In the genomic region with DNA sequence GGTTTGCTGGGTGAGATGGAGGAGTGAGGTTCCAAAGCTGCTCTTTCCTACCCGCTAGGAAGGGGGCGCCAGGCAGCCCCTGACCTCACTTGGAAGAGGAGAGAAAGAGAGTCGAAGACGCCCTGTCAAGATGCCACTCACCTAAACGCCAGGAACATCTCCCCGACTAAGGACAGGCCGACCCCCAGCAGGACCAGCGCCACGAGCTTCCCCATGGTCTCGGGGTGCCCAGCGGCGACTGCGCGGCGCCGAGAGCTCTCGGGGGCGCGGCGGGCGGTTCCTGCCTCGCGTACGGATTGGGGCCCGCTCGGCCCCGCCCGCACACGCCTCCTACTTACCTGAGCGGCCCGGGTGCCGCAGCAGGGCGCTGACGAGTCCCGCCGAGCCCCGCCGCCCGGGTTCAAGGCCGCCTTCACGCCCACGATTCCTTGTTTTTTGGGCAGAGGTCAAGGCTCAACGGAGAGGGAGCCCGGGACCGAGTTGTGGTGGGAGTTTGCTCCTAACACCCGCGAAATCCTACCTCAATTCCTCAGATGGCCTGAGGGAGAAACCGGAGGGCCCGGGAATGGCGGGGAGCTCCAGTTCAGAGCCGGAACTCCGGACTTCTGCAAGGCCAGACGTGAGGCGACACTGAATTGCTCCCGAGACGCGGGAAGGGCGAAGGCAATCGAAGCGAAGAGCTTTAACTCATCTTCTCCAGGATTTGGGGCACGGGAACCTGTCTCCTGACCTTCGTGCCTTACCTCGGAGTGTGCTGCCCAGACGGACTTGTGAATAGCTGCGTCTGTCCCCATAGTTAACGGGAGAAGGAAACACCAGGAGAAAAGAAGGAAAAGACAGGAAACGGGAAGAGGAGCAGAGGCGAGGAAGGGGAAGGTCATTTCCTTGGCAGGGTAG, we compare ENCODE assay signal across 9 cellular contexts. TPM values are rescaled to one million over a fixed set of nuclear protein-coding genes. Genes with fewer than 3 reads are reported as not detected.
DNase-seq lines count a peak whose midpoint lies in the region; ATAC-seq and TF ChIP-seq lines count a peak whose summit lies in the region.
"Had no signal": no experiment of that assay in that cellular context is flagged by ENCODE, and none has a peak within 500 bp of the region (broad histone marks: within the 10 kb centered on the region; RNA-seq: fewer than 3 reads in every experiment).

Gene PON3, minus strand, starts transcription at position 240 of the 897 bp plus-strand sequence. Its CDS starts 25 bp downstream, at position 215.

- ATAC-seq in CD8-positive, alpha-beta T cell, result peak; percentile 94
- peak; percentile 57 for ATAC-seq in HG02763 (IDR thresholded peaks at IDR 0.05; ENCODE audit: unreplicated experiment)
- ATAC-seq in stimulated activated naive CD8-positive, alpha-beta T cell treated with anti-CD3 and anti-CD28 coated beads, Interleukin-15, Interleukin-2, amounts not matched to agents 100 U/mL and 50 U/mL, for 24 hours, result peak; percentile 84

- CTCF ChIA-PET in CD8-positive, alpha-beta T cell (lab: Charles Lee), result interaction anchor here (1.2 to 2.1 kb wide), 2 partner anchors 10 to 79 kb away, joined by 5 to 12 read pairs; no protein-coding TSS in a partner anchor

- intact Hi-C loops in CD8-positive, alpha-beta T cell (cut with DNase I, micrococcal nuclease), result loop anchor here in 1 of 2 experiments (1.0 kb wide), 1 partner anchor 81 kb away; no protein-coding TSS in a partner anchor

- no peaks in the 10 kb centered on the region for H3K36me3 ChIP-seq in CD8-positive, alpha-beta T cell (ENCODE audit: insufficient read depth, low read length)

- H3K4me3 Mint-ChIP-seq in CD8-positive, alpha-beta T cell, result peak within 1 kb of the TSS; percentile 78
- H3K4me3 Mint-ChIP-seq: brain had no signal

- H3K27ac ChIP-seq in CD8-positive, alpha-beta T cell (ENCODE audit: low read depth, low read length), result no peak within 1 kb of the TSS

- POLR2A ChIA-PET in CD8-positive, alpha-beta T cell (lab: Charles Lee), result interaction anchor here (1.0 to 1.5 kb wide), 2 partner anchors 32 to 75 kb away, joined by 3 read pairs; no protein-coding TSS in a partner anchor

- H3K27me3 ChIP-seq in CD8-positive, alpha-beta T cell (ENCODE audit: insufficient read depth, low read length), result peaks cover 4% of the 10 kb centered on the region

- peaks cover 6% of the 10 kb centered on the region for H3K4me1 Mint-ChIP-seq in CD8-positive, alpha-beta T cell (ENCODE audit: low read depth)

- peak within 1 kb of the TSS; percentile 47 for H3K4me3 ChIP-seq in CD8-positive, alpha-beta T cell (ENCODE audit: low read depth, low read length)
- peak within 1 kb of the TSS; percentile 17 for H3K4me3 ChIP-seq in iPS-11a (ENCODE audit: low read depth, low read length)

- H3K27ac Mint-ChIP-seq in CD8-positive, alpha-beta T cell, result no peak within 1 kb of the TSS
- H3K27ac Mint-ChIP-seq: brain had no signal

- H3K27me3 Mint-ChIP-seq in CD8-positive, alpha-beta T cell (ENCODE audit: low read depth), result peaks cover 33% of the 10 kb centered on the region

- no peaks in the 10 kb centered on the region for H3K9me3 ChIP-seq in CD8-positive, alpha-beta T cell (ENCODE audit: low read length)

- peak in 1 of 7 experiments; percentile 7 for DNase-seq in CD8-positive, alpha-beta T cell
- peak; percentile 14 for DNase-seq in activated naive CD4-positive, alpha-beta T cell treated with anti-CD3 and anti-CD28 coated beads, Interleukin-2, amount 50 U/mL, for 16 hours
- peak; percentile 26 for DNase-seq in stimulated activated naive CD8-positive, alpha-beta T cell treated with anti-CD3 and anti-CD28 coated beads, Interleukin-15, Interleukin-2, amounts not matched to agents 100 U/mL and 50 U/mL, for 24 hours
- no peak for DNase-seq in epidermal melanocyte (ENCODE audit: insufficient read length, low spot score)
- DNase-seq in NCI-H1694 (lab: John Stamatoyannopoulos, UW), result no peak
- DNase-seq in hypothalamus (lab: John Stamatoyannopoulos, UW), result no peak

- H3K4me1 ChIP-seq in CD8-positive, alpha-beta T cell (ENCODE audit: insufficient read depth, low read length), result peaks cover 4% of the 10 kb centered on the region

- H3K9me3 Mint-ChIP-seq in CD8-positive, alpha-beta T cell, result no peaks in the 10 kb centered on the region

- no peaks in the 10 kb centered on the region for H3K36me3 Mint-ChIP-seq in CD8-positive, alpha-beta T cell
- H3K36me3 Mint-ChIP-seq: brain had no signal

- TF ChIP-seq CTCF in CD8-positive, alpha-beta T cell (IDR thresholded peaks at IDR 0.05), result no peak

RNA-seq across cellular contexts. Expression of gene PON3, which starts in this region (rescaled TPM):
- total RNA-seq in CD8-positive, alpha-beta T cell, result not detected

Comparison
In these comparisons a context has a peak if more than half of its experiments do, and no peak if none do; other contexts are left out.
1. Peak in ATAC-seq and H3K4me3 ChIP-seq in CD8-positive, alpha-beta T cell; RNA of the gene not detected or under 1 TPM.
2. DNase-seq: peak in activated naive CD4-positive, alpha-beta T cell treated with anti-CD3 and anti-CD28 coated beads, Interleukin-2, amount 50 U/mL, for 16 hours (single experiment) and stimulated activated naive CD8-positive, alpha-beta T cell treated with anti-CD3 and anti-CD28 coated beads, Interleukin-15, Interleukin-2, amounts not matched to agents 100 U/mL and 50 U/mL, for 24 hours (single experiment); none in epidermal melanocyte (single experiment), NCI-H1694 (single experiment) and hypothalamus (0 of 51).
3. Peak in every context shown above with its lines, with median percentiles within 50 percentile points of each other: ATAC-seq.